In the genomic region with DNA sequence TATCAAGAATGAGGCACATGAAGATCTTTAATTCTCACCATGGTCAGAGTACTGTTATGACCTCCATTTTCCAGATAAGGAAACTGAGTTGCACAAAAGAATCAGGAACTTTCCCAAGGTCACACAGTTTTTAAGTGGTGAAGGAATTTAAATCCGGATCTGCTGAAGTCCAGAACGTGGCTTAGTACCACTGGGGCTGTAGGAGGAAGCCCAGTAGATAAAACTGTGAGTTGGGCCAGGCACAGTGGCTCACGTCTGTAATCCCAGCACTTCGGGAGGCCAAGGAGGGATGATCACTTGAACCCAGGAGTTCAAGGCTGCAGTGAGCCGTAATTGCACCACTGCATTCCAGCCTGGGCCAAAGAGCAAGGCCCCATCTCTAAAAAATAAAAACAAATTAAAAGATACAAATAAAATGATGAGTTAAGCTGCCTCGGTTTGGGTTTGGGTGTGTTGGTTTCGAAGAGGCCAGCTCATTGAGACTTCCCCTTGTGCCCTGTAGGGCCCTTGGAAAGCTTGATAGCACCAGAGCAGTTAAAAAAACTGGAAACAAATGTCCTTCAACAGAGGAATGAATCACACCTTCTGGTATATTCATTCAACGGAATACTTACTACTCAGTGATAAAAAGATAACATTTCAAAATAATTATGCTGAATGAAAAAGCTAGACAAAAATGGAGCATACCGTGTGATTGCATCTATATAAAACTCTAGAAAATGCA, we compare ENCODE assay signal across 25 cellular contexts. TPM values are rescaled to one million over a fixed set of nuclear protein-coding genes. Genes with fewer than 3 reads are reported as not detected.
A peak's percentile ranks its signal among the peaks of the same experiment; 100 is the strongest.
DNase-seq lines count a peak whose midpoint lies in the region; ATAC-seq and TF ChIP-seq lines count a peak whose summit lies in the region.
"Had no signal": no experiment of that assay in that cellular context is flagged by ENCODE, and none has a peak within 500 bp of the region (broad histone marks: within the 10 kb centered on the region; RNA-seq: fewer than 3 reads in every experiment).

No MANE protein-coding gene starts in this region.

- H3K4me3 Mint-ChIP-seq in progenitor cell of endocrine pancreas (ENCODE audit: low read depth): no peak overlapping the region
- H3K4me3 Mint-ChIP-seq in stimulated activated memory B cell treated with anti-CD40 and anti-IgM and Interleukin-4, amounts not matched to agents 10 μg/mL and 1 μg/mL and 100 μg/mL, for 72 hours: no peak overlapping the region
- H3K4me3 Mint-ChIP-seq: activated CD4-positive, alpha-beta T cell treated with anti-CD3 and anti-CD28 coated beads for 36 hours; CD4-positive, alpha-beta memory T cell; neural crest cell; stimulated activated naive B cell treated with anti-CD40 and anti-IgM and Interleukin-4, amounts not matched to agents 10 μg/mL and 1 μg/mL and 100 μg/mL, for 72 hours had no signal

- ATAC-seq in HG03354 (IDR thresholded peaks at IDR 0.05; ENCODE audit: poor library complexity, severe bottlenecking, unreplicated experiment): no peak
- no peak for ATAC-seq in HG03457 (IDR thresholded peaks at IDR 0.05; ENCODE audit: unreplicated experiment)
- no peak for ATAC-seq in HG03159 (IDR thresholded peaks at IDR 0.05; ENCODE audit: unreplicated experiment)
- ATAC-seq in stimulated activated memory B cell treated with anti-CD40 and anti-IgM and Interleukin-4, amounts not matched to agents 10 μg/mL and 1 μg/mL and 100 μg/mL, for 72 hours: no peak
- ATAC-seq: activated CD4-positive, alpha-beta T cell treated with anti-CD3 and anti-CD28 coated beads for 36 hours; esophagus mucosa; mucosa of descending colon; psoas muscle; stimulated activated naive B cell treated with anti-CD40 and anti-IgM and Interleukin-4, amounts not matched to agents 10 μg/mL and 1 μg/mL and 100 μg/mL, for 72 hours had no signal

- no peaks in the 10 kb centered on the region for H3K27me3 ChIP-seq in SJSA1 (replicated peaks)

- DNase-seq in ELR (ENCODE audit: low read depth) (peak; percentile 57), SJSA1 (ENCODE audit: low read depth in 1 of 2, low spot score in 2 of 2) (peak in 1 of 2 experiments; percentile 25), fibroblast of mammary gland (ENCODE audit: low read depth) (peak; percentile 45), progenitor cell of endocrine pancreas (ENCODE audit: low spot score, unreplicated experiment) (no peak)
- DNase-seq: activated CD4-positive, alpha-beta T cell treated with anti-CD3 and anti-CD28 coated beads for 36 hours; activated naive CD4-positive, alpha-beta T cell treated with anti-CD3 and anti-CD28 coated beads, Interleukin-2, amount 50 U/mL, for 16 hours; CD4-positive, alpha-beta memory T cell; effector memory CD4-positive, alpha-beta T cell; GF-D8; mucosa of descending colon; NCI-H1105; NCI-H2081 treated with DMSO at 0.1 percent for 48 hours; NCI-H446; OCI-M1; psoas muscle; SHP77 treated with DMSO at 0.1 percent for 48 hours; stimulated activated naive B cell treated with anti-CD40 and anti-IgM and Interleukin-4, amounts not matched to agents 10 μg/mL and 1 μg/mL and 100 μg/mL, for 72 hours; T-helper 1 cell had no signal

- peak overlapping the region; percentile 16 for H3K27ac Mint-ChIP-seq in progenitor cell of endocrine pancreas
- no peak overlapping the region for H3K27ac Mint-ChIP-seq in stimulated activated memory B cell treated with anti-CD40 and anti-IgM and Interleukin-4, amounts not matched to agents 10 μg/mL and 1 μg/mL and 100 μg/mL, for 72 hours
- H3K27ac Mint-ChIP-seq: activated CD4-positive, alpha-beta T cell treated with anti-CD3 and anti-CD28 coated beads for 36 hours; stimulated activated naive B cell treated with anti-CD40 and anti-IgM and Interleukin-4, amounts not matched to agents 10 μg/mL and 1 μg/mL and 100 μg/mL, for 72 hours had no signal

- H3K27me3 Mint-ChIP-seq in progenitor cell of endocrine pancreas: no peaks in the 10 kb centered on the region
- no peaks in the 10 kb centered on the region for H3K27me3 Mint-ChIP-seq in stimulated activated memory B cell treated with anti-CD40 and anti-IgM and Interleukin-4, amounts not matched to agents 10 μg/mL and 1 μg/mL and 100 μg/mL, for 72 hours
- H3K27me3 Mint-ChIP-seq: activated CD4-positive, alpha-beta T cell treated with anti-CD3 and anti-CD28 coated beads for 36 hours; CD4-positive, alpha-beta memory T cell; stimulated activated naive B cell treated with anti-CD40 and anti-IgM and Interleukin-4, amounts not matched to agents 10 μg/mL and 1 μg/mL and 100 μg/mL, for 72 hours had no signal

- H3K9me3 Mint-ChIP-seq in progenitor cell of endocrine pancreas (ENCODE audit: low read depth): no peaks in the 10 kb centered on the region
- no peaks in the 10 kb centered on the region for H3K9me3 Mint-ChIP-seq in stimulated activated memory B cell treated with anti-CD40 and anti-IgM and Interleukin-4, amounts not matched to agents 10 μg/mL and 1 μg/mL and 100 μg/mL, for 72 hours
- H3K9me3 Mint-ChIP-seq: CD4-positive, alpha-beta memory T cell; neural crest cell; stimulated activated naive B cell treated with anti-CD40 and anti-IgM and Interleukin-4, amounts not matched to agents 10 μg/mL and 1 μg/mL and 100 μg/mL, for 72 hours had no signal

- H3K4me1 ChIP-seq in SJSA1 (replicated peaks): peaks cover 59% of the 10 kb centered on the region

- peak overlapping the region; percentile 98 for H3K27ac ChIP-seq in SJSA1
- H3K27ac ChIP-seq: psoas muscle had no signal

- H3K36me3 ChIP-seq in SJSA1: peaks cover 11% of the 10 kb centered on the region

- peaks cover 6% of the 10 kb centered on the region for H3K36me3 Mint-ChIP-seq in progenitor cell of endocrine pancreas (ENCODE audit: insufficient read depth)
- peaks cover 34% of the 10 kb centered on the region for H3K36me3 Mint-ChIP-seq in stimulated activated memory B cell treated with anti-CD40 and anti-IgM and Interleukin-4, amounts not matched to agents 10 μg/mL and 1 μg/mL and 100 μg/mL, for 72 hours

- H3K4me1 Mint-ChIP-seq in progenitor cell of endocrine pancreas (ENCODE audit: low read depth): peaks cover 4% of the 10 kb centered on the region
- peaks cover 22% of the 10 kb centered on the region for H3K4me1 Mint-ChIP-seq in stimulated activated memory B cell treated with anti-CD40 and anti-IgM and Interleukin-4, amounts not matched to agents 10 μg/mL and 1 μg/mL and 100 μg/mL, for 72 hours

- no peaks in the 10 kb centered on the region for H3K9me3 ChIP-seq in SJSA1 (replicated peaks)
- H3K9me3 ChIP-seq: mucosa of descending colon, psoas muscle had no signal

- H3K4me3 ChIP-seq in SJSA1 (no peak overlapping the region), fibroblast of mammary gland (ENCODE audit: control insufficient read depth, low read depth, low read length) (no peak overlapping the region)
- H3K4me3 ChIP-seq: mucosa of descending colon, psoas muscle, skin epidermis had no signal

- TF ChIP-seq CTCF in fibroblast of mammary gland (conservative IDR thresholded peaks at IDR 0.05; ENCODE audit: control insufficient read depth, insufficient read depth, low read depth, low read length) (no peak), progenitor cell of endocrine pancreas (IDR thresholded peaks at IDR 0.05; ENCODE audit: unreplicated experiment) (no peak)

RNA-seq across cellular contexts. Expression of gene ATOX1, which starts 20.1 kb away (rescaled TPM):
- total RNA-seq in SJSA1 (2014; rRNA removed; shearing (Covaris generic)): 101 and 124 TPM in 2 replicates
- 93.8 and 108 TPM in 2 replicates for total RNA-seq in progenitor cell of endocrine pancreas

RNA-seq across cellular contexts. Expression of gene G3BP1, which starts 33.5 kb away (rescaled TPM):
- total RNA-seq in SJSA1 (2014; rRNA removed; shearing (Covaris generic)): 240 and 259 TPM in 2 replicates
- total RNA-seq in progenitor cell of endocrine pancreas: 220 and 226 TPM in 2 replicates

RNA-seq across cellular contexts. Expression of gene SPARC, which starts 51.6 kb away (rescaled TPM):
- total RNA-seq in SJSA1 (2014; rRNA removed; shearing (Covaris generic)): 2,833 and 2,882 TPM in 2 replicates
- total RNA-seq in progenitor cell of endocrine pancreas: 55.2 and 83.9 TPM in 2 replicates

Comparison
In these comparisons a context has a peak if more than half of its experiments do, and no peak if none do; other contexts are left out.
1. RNA of gene SPARC, which starts 51.6 kb away (total RNA-seq): 2,833 to 2,882 TPM in SJSA1; 55.2 to 83.9 TPM in progenitor cell of endocrine pancreas; every median in the first group is over 10 times any median in the second.